Comparison of ENCODE assay signal across 22 cellular contexts in genomic region chr1:2445823-2446215, GRCh38. TPM values are rescaled to one million over a fixed set of nuclear protein-coding genes. Genes with fewer than 3 reads are reported as not detected.
DNase-seq lines count a peak whose midpoint lies in the region; ATAC-seq and TF ChIP-seq lines count a peak whose summit lies in the region.
"Had no signal": no experiment of that assay in that cellular context is flagged by ENCODE, and none has a peak within 500 bp of the region (broad histone marks: within the 10 kb centered on the region; RNA-seq: fewer than 3 reads in every experiment).

No MANE protein-coding gene starts in this region.

- H3K14ac ChIP-seq in mesenchymal stem cell (ENCODE audit: low read length in 2 of 2): no peak overlapping the region

- CTCF ChIA-PET in RWPE1 (lab: Yijun Ruan, JAX): no interaction called here

- 79% methylated on average over 15 of the region's 15 CpGs for WGBS in mesenchymal stem cell
- WGBS in right cardiac atrium: 78% methylated on average over 15 of the region's 15 CpGs

- H2BK15ac ChIP-seq in mesenchymal stem cell (ENCODE audit: low read depth, poor library complexity, severe bottlenecking): no peak overlapping the region

- H2AFZ ChIP-seq in mesenchymal stem cell (ENCODE audit: low read depth, low read length): no peak overlapping the region
- H2AFZ ChIP-seq: GM23248, PC-9 had no signal

- no peak overlapping the region for H3K18ac ChIP-seq in mesenchymal stem cell (ENCODE audit: low read depth in 1 of 2, low read length in 2 of 2)

- H4K8ac ChIP-seq in mesenchymal stem cell (ENCODE audit: low read length): no peak overlapping the region

- no peak overlapping the region for H2AK5ac ChIP-seq in mesenchymal stem cell (ENCODE audit: low read length, severe bottlenecking)

- H2BK12ac ChIP-seq in mesenchymal stem cell (ENCODE audit: low read length in 2 of 2): no peak overlapping the region

- no peak for ATAC-seq in right cardiac atrium
- no peak for ATAC-seq in GM18870 (IDR thresholded peaks at IDR 0.05; ENCODE audit: unreplicated experiment)

- H2BK5ac ChIP-seq in mesenchymal stem cell (ENCODE audit: low read depth, low read length, poor library complexity, severe bottlenecking): no peak overlapping the region

- H2BK120ac ChIP-seq in mesenchymal stem cell (ENCODE audit: low read depth, low read length): no peak overlapping the region

- no peak for TF ChIP-seq CTCF in RWPE1 (conservative IDR thresholded peaks at IDR 0.05; ENCODE audit: low read depth)

- H3K4me3 ChIP-seq in mesenchymal stem cell (ENCODE audit: insufficient read depth in 1 of 2, low read depth in 1 of 2, low read length in 2 of 2) (no peak overlapping the region), right cardiac atrium (ENCODE audit: low read length) (no peak overlapping the region)
- H3K4me3 ChIP-seq: GM23248, HAP-1, PC-9 had no signal

- H3K36me3 ChIP-seq in mesenchymal stem cell (ENCODE audit: control insufficient read depth in 1 of 2, insufficient read depth in 2 of 2, low read depth in 1 of 2, low read length in 2 of 2): no peaks in the 10 kb centered on the region
- H3K36me3 ChIP-seq: HAP-1 had no signal

- no peak overlapping the region for H3K9ac ChIP-seq in mesenchymal stem cell (ENCODE audit: low read length)
- H3K9ac ChIP-seq: GM23248, KMS-11, SK-N-SH had no signal

- no peak overlapping the region for H3K23ac ChIP-seq in mesenchymal stem cell (ENCODE audit: low read length in 2 of 2)

- POLR2A ChIA-PET in RWPE1 (lab: Yijun Ruan, JAX; ENCODE audit: low non-redundant PET): no interaction called here

- H3K9me3 ChIP-seq in mesenchymal stem cell (ENCODE audit: control insufficient read depth, low read length) (no peaks in the 10 kb centered on the region), right cardiac atrium (ENCODE audit: control insufficient read depth, low read length) (no peaks in the 10 kb centered on the region)
- H3K9me3 ChIP-seq: Caco-2, HAP-1, SK-N-SH had no signal

- H3K27ac ChIP-seq in RWPE1 (peak overlapping the region; percentile 87), cingulate gyrus (ENCODE audit: low read depth, low read length) (peak overlapping the region; percentile 92), mesenchymal stem cell (ENCODE audit: low read length, poor library complexity, severe bottlenecking) (peak overlapping the region; percentile 77), temporal lobe (ENCODE audit: low read depth, low read length) (peak overlapping the region; percentile 97), right cardiac atrium (ENCODE audit: low read length) (no peak overlapping the region)
- H3K27ac ChIP-seq: GM23248, KMS-11, PC-9 had no signal

- H3K4me1 ChIP-seq in mesenchymal stem cell (ENCODE audit: control insufficient read depth, insufficient read depth, low read depth, low read length): peaks cover 86% of the 10 kb centered on the region
- H3K4me1 ChIP-seq in right cardiac atrium (ENCODE audit: control insufficient read depth, insufficient read depth, low read length): no peaks in the 10 kb centered on the region
- H3K4me1 ChIP-seq: Caco-2, HAP-1 had no signal

- H4K91ac ChIP-seq in mesenchymal stem cell (ENCODE audit: low read length): no peak overlapping the region

- intact Hi-C loops in right cardiac atrium (cut with DNase I): loop anchor here in 1 of 4 donors (10.0 kb wide), 1 partner anchor 359 kb away; the partner anchor contains the start of gene TTC34

- no peak overlapping the region for H3K4ac ChIP-seq in mesenchymal stem cell (ENCODE audit: low read depth in 1 of 2, low read length in 2 of 2)

- peak overlapping the region; percentile 12 for H3K4me2 ChIP-seq in mesenchymal stem cell (ENCODE audit: low read length, poor library complexity, severe bottlenecking)
- H3K4me2 ChIP-seq: KMS-11, PC-9, SK-N-SH had no signal

- H3K79me1 ChIP-seq in mesenchymal stem cell (replicated peaks; ENCODE audit: low read length, poor library complexity, severe bottlenecking): no peaks in the 10 kb centered on the region

- H3K27me3 ChIP-seq in mesenchymal stem cell (ENCODE audit: control insufficient read depth in 1 of 2, insufficient read depth in 1 of 2, low read length in 2 of 2) (peaks cover 0 to 58% of the 10 kb centered on the region in 2 experiments), right cardiac atrium (ENCODE audit: control insufficient read depth, insufficient read depth) (no peaks in the 10 kb centered on the region)

- DNase-seq in RWPE1 (ENCODE audit: low spot score) (no peak), mesenchymal stem cell (no peak), NCI-H2081 (lab: John Stamatoyannopoulos, UW) (no peak), right cardiac atrium (no peak)
- DNase-seq: Caco-2; CD4-positive, alpha-beta memory T cell; DMS 273 treated with DMSO at 0.1 percent for 48 hours; DMS79 treated with DMSO at 0.1 percent for 48 hours; GM23248; NCI-H1105; NCI-H146; NCI-H2029 treated with DMSO at 0.1 percent for 48 hours; NCI-H2171 treated with DMSO at 0.1 percent for 48 hours; NCI-H446; PC-9; SIG-M5; SK-N-SH had no signal

RNA-seq across cellular contexts. Expression of gene PLCH2, which starts 30.3 kb away (rescaled TPM):
- polyA plus RNA-seq in mesenchymal stem cell (2013, experiment 1 of 2): under 0.01 TPM
- polyA plus RNA-seq in mesenchymal stem cell (2013, experiment 2 of 2): not detected
- 9.1 TPM for total RNA-seq in temporal lobe
- under 1 TPM in 3 of 4 donors, not detected in 1; 0.08 to 0.64 (median 0.09) TPM for total RNA-seq in right cardiac atrium
- polyA plus RNA-seq in right cardiac atrium: 0.16 TPM
- total RNA-seq: GM23248 had no signal
- polyA plus RNA-seq: GM23248 had no signal

RNA-seq across cellular contexts. Expression of gene PEX10, which starts 33.5 kb away (rescaled TPM):
- polyA plus RNA-seq in mesenchymal stem cell (2013, experiment 1 of 2): 10.6 TPM
- polyA plus RNA-seq in mesenchymal stem cell (2013, experiment 2 of 2): 10.8 TPM
- 14.0 TPM for total RNA-seq in temporal lobe
- total RNA-seq in right cardiac atrium: 10 to 100 TPM; 11.4 to 15.5 (median 13.6) TPM
- polyA plus RNA-seq in right cardiac atrium: 16.0 TPM

RNA-seq across cellular contexts. Expression of gene RER1, which starts 54.2 kb away (rescaled TPM):
- 163 TPM for polyA plus RNA-seq in mesenchymal stem cell (2013, experiment 1 of 2)
- 180 TPM for polyA plus RNA-seq in mesenchymal stem cell (2013, experiment 2 of 2)
- total RNA-seq in temporal lobe (29.0 TPM), right cardiac atrium (10 to 100 TPM; 83.6 to 93.9 (median 89.6) TPM)
- polyA plus RNA-seq in right cardiac atrium: 50.3 TPM

RNA-seq across cellular contexts. Expression of gene MORN1, which starts 54.5 kb away (rescaled TPM):
- 1.8 TPM for polyA plus RNA-seq in mesenchymal stem cell (2013, experiment 1 of 2)
- polyA plus RNA-seq in mesenchymal stem cell (2013, experiment 2 of 2): 1.7 TPM
- total RNA-seq in temporal lobe (8.9 TPM), right cardiac atrium (1 to 10 TPM; 3.2 to 5.1 (median 4.2) TPM)
- 4.1 TPM for polyA plus RNA-seq in right cardiac atrium
